ENCODE assay signal across 21 cellular contexts in genomic region chr1:165612062-165612461, GRCh38.
"Had no signal": no experiment of that assay in that cellular context is flagged by ENCODE, and none has a peak within 500 bp of the region (broad histone marks: within the 10 kb centered on the region; RNA-seq: fewer than 3 reads in every experiment).

No MANE protein-coding gene starts in this region.

- H3K4me1 Mint-ChIP-seq: activated CD4-positive, alpha-beta T cell treated with anti-CD3 and anti-CD28 coated beads for 36 hours had no signal

- H3K36me3 ChIP-seq: neutrophil, pancreas, WERI-Rb-1 had no signal

- H3K27me3 ChIP-seq: testis had no signal

- H3K9me3 Mint-ChIP-seq: dendritic cell treated with granulocyte-macrophage colony-stimulating factor and Interleukin-4, amounts not matched to agents 40 ng/mL and 50 ng/mL, for 4 days; natural killer cell treated with Interleukin-12 subunit alpha and Interleukin-12 subunit beta and Interleukin-15 and Interleukin-18, amount 100 ng/mL, for 72 hours; stimulated activated memory B cell treated with anti-CD40 and anti-IgM and Interleukin-4, amounts not matched to agents 10 μg/mL and 1 μg/mL and 100 μg/mL, for 72 hours had no signal

- DNase-seq: activated CD4-positive, alpha-beta T cell treated with anti-CD3 and anti-CD28 coated beads for 36 hours; activated CD4-positive, alpha-beta T cell treated with anti-CD3 and anti-CD28 coated beads, Interleukin-2, amount 50 U/mL, for 48 hours; effector memory CD4-positive, alpha-beta T cell; glutamatergic neuron; hypothalamus; islet precursor cell; pancreas; stimulated activated CD4-positive, alpha-beta T cell treated with anti-CD3 and anti-CD28 coated beads, Interleukin-4, amount 100 ng/mL, for 24 hours; T-helper 2 cell; testis; WERI-Rb-1 had no signal

- H3K27ac ChIP-seq: neutrophil, pancreas, testis, WERI-Rb-1 had no signal

- H3K4me3 Mint-ChIP-seq: activated CD4-positive, alpha-beta T cell treated with anti-CD3 and anti-CD28 coated beads for 36 hours; activated naive CD8-positive, alpha-beta T cell; dendritic cell treated with granulocyte-macrophage colony-stimulating factor and Interleukin-4, amounts not matched to agents 40 ng/mL and 50 ng/mL, for 4 days; mesothelial cell of epicardium; natural killer cell treated with Interleukin-12 subunit alpha and Interleukin-12 subunit beta and Interleukin-15 and Interleukin-18, amount 100 ng/mL, for 72 hours; stimulated activated memory B cell treated with anti-CD40 and anti-IgM and Interleukin-4, amounts not matched to agents 10 μg/mL and 1 μg/mL and 100 μg/mL, for 72 hours had no signal

- H3K4me3 ChIP-seq: lung, pancreas, smooth muscle cell, testis had no signal

- H3K27ac Mint-ChIP-seq: activated CD4-positive, alpha-beta T cell treated with anti-CD3 and anti-CD28 coated beads for 36 hours; activated naive CD8-positive, alpha-beta T cell; dendritic cell treated with granulocyte-macrophage colony-stimulating factor and Interleukin-4, amounts not matched to agents 40 ng/mL and 50 ng/mL, for 4 days; mesothelial cell of epicardium; natural killer cell treated with Interleukin-12 subunit alpha and Interleukin-12 subunit beta and Interleukin-15 and Interleukin-18, amount 100 ng/mL, for 72 hours; stimulated activated memory B cell treated with anti-CD40 and anti-IgM and Interleukin-4, amounts not matched to agents 10 μg/mL and 1 μg/mL and 100 μg/mL, for 72 hours had no signal

- H3K4me1 ChIP-seq: pancreas, testis had no signal

- H3K4me2 ChIP-seq: smooth muscle cell had no signal

- H3K9me3 ChIP-seq: neutrophil, pancreas, testis had no signal

- ATAC-seq: activated CD4-positive, alpha-beta T cell treated with anti-CD3 and anti-CD28 coated beads for 36 hours; left lobe of liver; natural killer cell treated with Interleukin-12 subunit alpha and Interleukin-12 subunit beta and Interleukin-15 and Interleukin-18, amount 100 ng/mL, for 72 hours; pancreas; sciatic nerve; stimulated activated memory B cell treated with anti-CD40 and anti-IgM and Interleukin-4, amounts not matched to agents 10 μg/mL and 1 μg/mL and 100 μg/mL, for 72 hours had no signal
